Comparison of ENCODE assay signal across 23 cellular contexts in the genomic region with DNA sequence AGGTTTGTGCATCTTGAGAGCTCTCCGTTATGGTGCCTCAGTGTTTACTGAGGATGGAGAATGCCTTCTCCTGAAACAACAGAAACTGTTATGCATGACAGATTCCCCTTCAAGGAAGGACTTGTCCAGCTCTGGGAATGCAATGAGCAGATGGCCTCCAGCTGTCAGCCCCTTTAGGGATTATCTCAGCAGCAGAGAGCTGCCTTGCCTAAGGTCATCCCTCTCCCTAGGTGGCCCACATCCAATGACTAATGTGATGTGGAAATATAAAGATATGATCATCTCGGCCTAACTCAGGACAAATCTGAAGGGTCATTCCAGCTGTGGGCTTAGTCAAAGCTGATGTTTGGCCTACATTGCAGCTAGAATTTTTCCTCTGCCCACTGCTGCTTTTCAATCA.
"Had no signal": no experiment of that assay in that cellular context is flagged by ENCODE, and none has a peak within 500 bp of the region (broad histone marks: within the 10 kb centered on the region; RNA-seq: fewer than 3 reads in every experiment).

No MANE protein-coding gene starts in this region.

- H3K27me3 ChIP-seq: stomach, tibial nerve, uterus had no signal

- ATAC-seq: activated CD8-positive, alpha-beta T cell treated with anti-CD3 and anti-CD28 coated beads, Interleukin-2, amount 10 ng/mL, durations not matched to agents 7 days and 5 days; activated naive CD4-positive, alpha-beta T cell treated with anti-CD3 and anti-CD28 coated beads, Interleukin-2, amount 50 U/mL, for 72 hours; left colon; naive thymus-derived CD4-positive, alpha-beta T cell; sciatic nerve; stimulated activated memory B cell treated with anti-CD40 and anti-IgM and Interleukin-4, amounts not matched to agents 10 μg/mL and 1 μg/mL and 100 μg/mL, for 72 hours had no signal

- H3K36me3 ChIP-seq: heart right ventricle, stomach, suprapubic skin, tibial nerve, uterus had no signal

- H3K4me1 ChIP-seq: heart right ventricle, stomach, suprapubic skin, tibial nerve, uterus had no signal

- H3K4me3 ChIP-seq: heart right ventricle, lung, smooth muscle cell, stomach, suprapubic skin, tibial nerve, uterus had no signal

- H3K27ac ChIP-seq: heart right ventricle, stomach, suprapubic skin, tibial nerve, uterus had no signal

- H3K9me3 ChIP-seq: tibial nerve, uterus had no signal

- DNase-seq: activated CD4-positive, alpha-beta T cell treated with anti-CD3 and anti-CD28 coated beads for 1 hour; activated CD4-positive, alpha-beta T cell treated with anti-CD3 and anti-CD28 coated beads, Interleukin-2, amount 50 U/mL, for 1 hour; activated CD8-positive, alpha-beta T cell treated with anti-CD3 and anti-CD28 coated beads, Interleukin-2, amount 10 ng/mL, durations not matched to agents 7 days and 5 days; activated gamma-delta T cell treated with Interleukin-2 at 50 U/mL for 16 hours; activated T-cell treated with anti-CD3 and anti-CD28 coated beads, Interleukin-2, amount 50 U/mL, for 1 hour; aorta; central memory CD4-positive, alpha-beta T cell; dermis blood vessel endothelial cell; effector CD8-positive, alpha-beta T cell; heart right ventricle; naive thymus-derived CD4-positive, alpha-beta T cell; occipital lobe; stimulated activated CD4-positive, alpha-beta T cell treated with anti-CD3 and anti-CD28 coated beads, Interleukin-15, amount 100 ng/mL, for 24 hours; stomach; uterus had no signal
